In genomic region chr22:29536411-29536810, GRCh38 we compare ENCODE assay signal across 10 cellular contexts. TPM values are rescaled to one million over a fixed set of nuclear protein-coding genes. Genes with fewer than 3 reads are reported as not detected.
"Had no signal": no experiment of that assay in that cellular context is flagged by ENCODE, and none has a peak within 500 bp of the region (broad histone marks: within the 10 kb centered on the region; RNA-seq: fewer than 3 reads in every experiment).

No MANE protein-coding gene starts in this region.

- DNase-seq: GM23248, GOT3, H7, HFFc6, IMR-90 had no signal

- H3K9ac ChIP-seq: GM23248 had no signal

- H3K27ac Mint-ChIP-seq: HFFc6 had no signal

- H3K9me3 Mint-ChIP-seq: HFFc6 had no signal

- H3K4me3 ChIP-seq: GM23248, HAP-1, K562 had no signal

- H3K9me3 ChIP-seq: HAP-1 had no signal

- H3K4me3 Mint-ChIP-seq: HFFc6 had no signal

- H2AFZ ChIP-seq: GM23248 had no signal

- ATAC-seq: HCT116, K562 had no signal

- H3K4me1 ChIP-seq: HAP-1 had no signal

- H3K27ac ChIP-seq: GM23248 had no signal

RNA-seq across cellular contexts. Expression of gene NEFH, which starts 56.4 kb away (rescaled TPM):
- total RNA-seq: H4, HFFc6, HT-29 had no signal
